In genomic region chr2:156321243-156321904, GRCh38 we compare ENCODE assay signal across 8 cellular contexts. TPM values are rescaled to one million over a fixed set of nuclear protein-coding genes. Genes with fewer than 3 reads are reported as not detected.
DNase-seq lines count a peak whose midpoint lies in the region; ATAC-seq lines count a peak whose summit lies in the region.

No MANE protein-coding gene starts in this region.

- H3K9ac ChIP-seq in iPS-15b (ENCODE audit: low read depth, low read length): no peak overlapping the region

- H3K4me3 ChIP-seq in H7 (ENCODE audit: insufficient read depth, low read depth, low read length): no peak overlapping the region
- peak overlapping the region; percentile 52 for H3K4me3 ChIP-seq in iPS-15b (ENCODE audit: low read depth, low read length)

- H3K27me3 ChIP-seq in H7 (ENCODE audit: control insufficient read depth, insufficient read depth, low read length) (peaks cover 80% of the 10 kb centered on the region), iPS-15b (ENCODE audit: control insufficient read depth, insufficient read depth, low read length) (peaks cover 89% of the 10 kb centered on the region)

- peak overlapping the region; percentile 82 for H3K27ac Mint-ChIP-seq in stimulated activated naive B cell treated with anti-CD40 and anti-IgM and Interleukin-4, amounts not matched to agents 10 μg/mL and 1 μg/mL and 100 μg/mL, for 72 hours

- no peaks in the 10 kb centered on the region for H3K9me3 Mint-ChIP-seq in stimulated activated naive B cell treated with anti-CD40 and anti-IgM and Interleukin-4, amounts not matched to agents 10 μg/mL and 1 μg/mL and 100 μg/mL, for 72 hours

- no peaks in the 10 kb centered on the region for H3K9me3 ChIP-seq in iPS-15b (ENCODE audit: control insufficient read depth, insufficient read depth, low read length)

- H3K4me3 Mint-ChIP-seq in stimulated activated naive B cell treated with anti-CD40 and anti-IgM and Interleukin-4, amounts not matched to agents 10 μg/mL and 1 μg/mL and 100 μg/mL, for 72 hours: peak overlapping the region; percentile 74 to 86

- DNase-seq in H7 (peak; percentile 58), activated gamma-delta T cell treated with Interleukin-2 at 50 U/mL for 16 hours (peak; percentile 25), Ammon's horn (ENCODE audit: low spot score) (no peak), anterior cingulate cortex (lab: John Stamatoyannopoulos, UW) (no peak), COR-L47 (lab: John Stamatoyannopoulos, UW) (no peak)
- DNase-seq in stimulated activated naive B cell treated with anti-CD40 and anti-IgM and Interleukin-4, amounts not matched to agents 10 μg/mL and 1 μg/mL and 100 μg/mL, for 72 hours: no peak

- peak in 1 of 2 donors; percentile 28 for ATAC-seq in stimulated activated naive B cell treated with anti-CD40 and anti-IgM and Interleukin-4, amounts not matched to agents 10 μg/mL and 1 μg/mL and 100 μg/mL, for 72 hours (replicated peaks)
- ATAC-seq in HG03565 (IDR thresholded peaks at IDR 0.05; ENCODE audit: unreplicated experiment): no peak

- peaks cover 63 to 83% of the 10 kb centered on the region in 2 donors for H3K27me3 Mint-ChIP-seq in stimulated activated naive B cell treated with anti-CD40 and anti-IgM and Interleukin-4, amounts not matched to agents 10 μg/mL and 1 μg/mL and 100 μg/mL, for 72 hours

- H3K4me1 Mint-ChIP-seq in stimulated activated naive B cell treated with anti-CD40 and anti-IgM and Interleukin-4, amounts not matched to agents 10 μg/mL and 1 μg/mL and 100 μg/mL, for 72 hours: peaks cover 32 to 45% of the 10 kb centered on the region in 2 donors

- H3K36me3 Mint-ChIP-seq in stimulated activated naive B cell treated with anti-CD40 and anti-IgM and Interleukin-4, amounts not matched to agents 10 μg/mL and 1 μg/mL and 100 μg/mL, for 72 hours: peaks cover 13 to 32% of the 10 kb centered on the region in 2 donors

- H3K4me1 ChIP-seq in iPS-15b (ENCODE audit: control insufficient read depth, insufficient read depth, low read length): peaks cover 10% of the 10 kb centered on the region

- H3K36me3 ChIP-seq in H7 (replicated peaks; ENCODE audit: control insufficient read depth, insufficient read depth, low read length) (no peaks in the 10 kb centered on the region), iPS-15b (ENCODE audit: control insufficient read depth, insufficient read depth, low read length) (no peaks in the 10 kb centered on the region)

RNA-seq across cellular contexts. Expression of gene NR4A2, which starts 11.1 kb away (rescaled TPM):
- total RNA-seq in H7 (2014; rRNA removed; shearing (Covaris generic)): 0.37 and 0.45 TPM in 2 replicates

Comparison
In these comparisons a context has a peak if more than half of its experiments do, and no peak if none do; other contexts are left out.
1. DNase-seq: peak in H7 (single experiment) and activated gamma-delta T cell treated with Interleukin-2 at 50 U/mL for 16 hours (single experiment); none in stimulated activated naive B cell treated with anti-CD40 and anti-IgM and Interleukin-4, amounts not matched to agents 10 μg/mL and 1 μg/mL and 100 μg/mL, for 72 hours (single experiment), Ammon's horn (single experiment), anterior cingulate cortex (0 of 58) and COR-L47 (single experiment).